1 cellular context compared by ENCODE assay signal in the genomic region with DNA sequence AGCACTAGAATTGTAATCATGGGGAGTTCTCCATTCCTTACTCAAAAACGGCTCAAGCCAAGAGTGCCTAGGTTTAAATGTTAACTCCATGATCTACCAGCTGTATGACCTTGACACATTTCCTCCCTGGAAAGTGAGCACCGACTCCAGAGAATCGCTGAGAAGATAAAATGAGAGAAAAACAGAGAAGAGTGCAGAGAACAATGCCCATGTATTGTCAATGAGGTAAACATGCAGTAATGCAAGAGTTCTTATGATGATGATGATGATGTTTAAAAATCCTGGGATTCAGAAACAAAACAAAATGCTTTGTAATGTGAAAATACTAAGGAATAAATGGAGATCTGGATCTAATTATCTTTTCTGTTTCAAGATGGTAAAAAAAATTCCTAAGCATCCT.
TF ChIP-seq lines count a peak whose summit lies in the region.

No MANE protein-coding gene starts in this region.

TF ChIP-seq in IMR-90, 13 proteins besides CTCF, POLR2A, EP300 and RAD21:
- TF ChIP-seq BHLHE40 (IDR thresholded peaks at IDR 0.05; ENCODE audit: low read depth, low read length) = no peak
- TF ChIP-seq RCOR1 (IDR thresholded peaks at IDR 0.05; ENCODE audit: insufficient replicate concordance, low read length) = no peak
- TF ChIP-seq NFE2L2 (IDR thresholded peaks at IDR 0.05; ENCODE audit: low read depth, low read length) = no peak
- TF ChIP-seq SMC3 (IDR thresholded peaks at IDR 0.05; ENCODE audit: low read depth, low read length) = no peak
- TF ChIP-seq, protein P1, sequence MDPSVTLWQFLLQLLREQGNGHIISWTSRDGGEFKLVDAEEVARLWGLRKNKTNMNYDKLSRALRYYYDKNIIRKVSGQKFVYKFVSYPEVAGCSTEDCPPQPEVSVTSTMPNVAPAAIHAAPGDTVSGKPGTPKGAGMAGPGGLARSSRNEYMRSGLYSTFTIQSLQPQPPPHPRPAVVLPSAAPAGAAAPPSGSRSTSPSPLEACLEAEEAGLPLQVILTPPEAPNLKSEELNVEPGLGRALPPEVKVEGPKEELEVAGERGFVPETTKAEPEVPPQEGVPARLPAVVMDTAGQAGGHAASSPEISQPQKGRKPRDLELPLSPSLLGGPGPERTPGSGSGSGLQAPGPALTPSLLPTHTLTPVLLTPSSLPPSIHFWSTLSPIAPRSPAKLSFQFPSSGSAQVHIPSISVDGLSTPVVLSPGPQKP (IDR thresholded peaks at IDR 0.05; ENCODE audit: borderline replicate concordance, low read depth, low read length) = no peak
- no peak for TF ChIP-seq MAZ (IDR thresholded peaks at IDR 0.05; ENCODE audit: borderline replicate concordance, low read depth, low read length)
- TF ChIP-seq CEBPB (IDR thresholded peaks at IDR 0.05; ENCODE audit: low read depth, low read length) = no peak
